8 cellular contexts compared by ENCODE assay signal in the genomic region with DNA sequence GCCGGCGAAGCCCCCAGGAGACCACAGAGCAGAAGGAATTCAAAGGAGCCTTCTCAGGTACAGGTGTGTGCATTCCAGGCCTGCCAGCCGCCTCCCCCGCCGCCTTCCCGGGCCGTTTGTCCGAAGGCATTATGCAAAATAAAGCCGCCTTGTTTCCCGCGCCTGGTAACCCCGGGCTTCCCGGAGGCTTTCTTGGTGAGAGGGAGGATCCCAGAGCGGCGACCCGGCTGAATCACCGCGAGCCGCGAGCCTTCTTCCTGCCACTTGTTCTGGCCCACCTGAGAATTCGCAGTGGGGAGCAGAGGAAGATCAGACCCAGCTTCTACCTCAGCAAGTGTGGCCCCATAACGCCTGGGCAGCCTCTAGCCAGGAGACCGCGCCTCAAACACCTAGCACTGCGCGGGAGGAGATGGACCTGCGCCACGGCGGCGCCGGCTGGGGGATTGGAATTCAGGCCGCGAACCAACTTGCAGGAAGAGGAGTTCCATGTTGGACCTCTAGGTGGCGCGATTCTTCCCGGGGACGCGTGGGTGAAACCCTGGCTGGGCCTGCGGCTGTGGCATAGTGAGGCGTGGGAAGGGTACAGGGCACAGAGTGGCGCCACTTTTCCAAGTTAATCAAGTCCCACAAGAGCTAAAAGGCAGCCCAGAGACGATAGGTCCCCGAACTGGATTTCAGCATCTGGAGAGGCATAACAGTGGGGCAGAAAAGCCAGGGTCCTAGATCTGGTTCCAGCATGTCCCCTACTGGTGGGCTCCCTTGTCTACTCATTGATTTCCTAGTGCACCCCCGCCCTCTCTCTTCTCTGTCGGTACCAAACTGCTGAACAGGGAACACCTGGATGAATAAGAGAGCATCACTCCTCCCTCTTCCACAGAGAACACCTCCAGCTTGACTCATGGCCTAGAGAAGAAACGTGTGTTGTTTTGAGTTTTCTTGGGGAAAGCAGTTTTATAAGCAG.
A peak's percentile ranks its signal among the peaks of the same experiment; 100 is the strongest.
DNase-seq lines count a peak whose midpoint lies in the region; TF ChIP-seq lines count a peak whose summit lies in the region.

No MANE protein-coding gene starts in this region.

- H3K27me3 ChIP-seq in left ventricle myocardium inferior (ENCODE audit: low read depth): peaks cover 89% of the 10 kb centered on the region

- TF ChIP-seq CTCF in HFFc6 (IDR thresholded peaks at IDR 0.05): peak; percentile 75
- peak; percentile 66 for TF ChIP-seq CTCF in left ventricle myocardium inferior (IDR thresholded peaks at IDR 0.05; ENCODE audit: borderline replicate concordance)

- H3K4me3 ChIP-seq in left ventricle myocardium inferior: peak overlapping the region; percentile 38

- H3K36me3 Mint-ChIP-seq in HFFc6 (ENCODE audit: low read depth): no peaks in the 10 kb centered on the region
- no peaks in the 10 kb centered on the region for H3K36me3 Mint-ChIP-seq in activated naive CD4-positive, alpha-beta T cell treated with anti-CD3 and anti-CD28 coated beads, Interleukin-2, amount 50 U/mL, for 24 hours

- DNase-seq in D341Med (ENCODE audit: low spot score): peak; percentile 69
- DNase-seq in HFFc6: peak; percentile 1
- peak; percentile 15 for DNase-seq in RPMI8226
- DNase-seq in left ventricle myocardium inferior: peak; percentile 23
- peak; percentile 83 for DNase-seq in retina
- no peak for DNase-seq in MV-4-11 (lab: John Stamatoyannopoulos, UW)
- DNase-seq in GM19240 (ENCODE audit: insufficient read length, low spot score): no peak

- H3K9me3 ChIP-seq in left ventricle myocardium inferior (replicated peaks): no peaks in the 10 kb centered on the region

- H3K27ac Mint-ChIP-seq in HFFc6: no peak overlapping the region
- H3K27ac Mint-ChIP-seq in activated naive CD4-positive, alpha-beta T cell treated with anti-CD3 and anti-CD28 coated beads, Interleukin-2, amount 50 U/mL, for 24 hours: no peak overlapping the region

- no peak overlapping the region for H3K27ac ChIP-seq in left ventricle myocardium inferior (replicated peaks)

- peaks cover under 1% of the 10 kb centered on the region for H3K9me3 Mint-ChIP-seq in HFFc6
- no peaks in the 10 kb centered on the region for H3K9me3 Mint-ChIP-seq in activated naive CD4-positive, alpha-beta T cell treated with anti-CD3 and anti-CD28 coated beads, Interleukin-2, amount 50 U/mL, for 24 hours

- H3K4me1 Mint-ChIP-seq in HFFc6 (ENCODE audit: low read depth): no peaks in the 10 kb centered on the region
- H3K4me1 Mint-ChIP-seq in activated naive CD4-positive, alpha-beta T cell treated with anti-CD3 and anti-CD28 coated beads, Interleukin-2, amount 50 U/mL, for 24 hours: peaks cover 11% of the 10 kb centered on the region

- H3K4me3 Mint-ChIP-seq in HFFc6: no peak overlapping the region
- peak overlapping the region; percentile 75 for H3K4me3 Mint-ChIP-seq in activated naive CD4-positive, alpha-beta T cell treated with anti-CD3 and anti-CD28 coated beads, Interleukin-2, amount 50 U/mL, for 24 hours

- peaks cover 10% of the 10 kb centered on the region for H3K4me1 ChIP-seq in left ventricle myocardium inferior

- no peaks in the 10 kb centered on the region for H3K27me3 Mint-ChIP-seq in HFFc6 (ENCODE audit: insufficient read depth)
- H3K27me3 Mint-ChIP-seq in activated naive CD4-positive, alpha-beta T cell treated with anti-CD3 and anti-CD28 coated beads, Interleukin-2, amount 50 U/mL, for 24 hours: peaks cover 10% of the 10 kb centered on the region

- H3K36me3 ChIP-seq in left ventricle myocardium inferior: no peaks in the 10 kb centered on the region

- intact Hi-C loops in left ventricle myocardium inferior (cut with micrococcal nuclease): no loop called here

Comparison
In these comparisons a context has a peak if more than half of its experiments do, and no peak if none do; other contexts are left out.
1. DNase-seq: peak in D341Med (single experiment), HFFc6 (single experiment), RPMI8226 (single experiment), left ventricle myocardium inferior (single experiment) and retina (single experiment); none in MV-4-11 (single experiment) and GM19240 (single experiment).